In genomic region chr2:196259507-196260481, GRCh38 we compare ENCODE assay signal across 9 cellular contexts.
DNase-seq lines count a peak whose midpoint lies in the region; ATAC-seq and TF ChIP-seq lines count a peak whose summit lies in the region.
"Had no signal": no experiment of that assay in that cellular context is flagged by ENCODE, and none has a peak within 500 bp of the region (broad histone marks: within the 10 kb centered on the region; RNA-seq: fewer than 3 reads in every experiment).

No MANE protein-coding gene starts in this region.

- in situ Hi-C loops in astrocyte of the cerebellum (cut with HindIII; ENCODE audit: low sequenced_read_pairs) = no loop called here

- peak in 1 of 3 donors; percentile 36 for ATAC-seq in natural killer cell
- no peak for ATAC-seq in HG03442 (IDR thresholded peaks at IDR 0.05; ENCODE audit: unreplicated experiment)

- DNase-seq in EH (ENCODE audit: low read depth) (peak; percentile 89), RPMI7951 (ENCODE audit: low read depth) (peak; percentile 93), astrocyte of the cerebellum (ENCODE audit: low read depth) (peak; percentile 55), natural killer cell (no peak), NCI-H2029 (lab: John Stamatoyannopoulos, UW) (no peak), ecto neural progenitor cell (ENCODE audit: low spot score) (no peak), NCI-H1436 (lab: John Stamatoyannopoulos, UW) (no peak)
- DNase-seq: NCI-H524 treated with DMSO at 0.1 percent for 48 hours had no signal

- H3K9me3 Mint-ChIP-seq in natural killer cell = no peaks in the 10 kb centered on the region

- H3K27me3 Mint-ChIP-seq in natural killer cell (ENCODE audit: low read depth in 2 of 2) = no peaks in the 10 kb centered on the region

- H3K4me1 Mint-ChIP-seq in natural killer cell = peaks cover 32 to 40% of the 10 kb centered on the region in 2 donors

- TF ChIP-seq CTCF in astrocyte of the cerebellum (IDR thresholded peaks at IDR 0.05; ENCODE audit: low read depth, low read length, missing control alignments) (no peak), natural killer cell (IDR thresholded peaks at IDR 0.05) (no peak)

- peak overlapping the region; percentile 10 for H3K4me3 Mint-ChIP-seq in natural killer cell

- peak overlapping the region; percentile 48 to 70 for H3K27ac Mint-ChIP-seq in natural killer cell

- H3K4me3 ChIP-seq in astrocyte of the cerebellum (ENCODE audit: low read depth, low read length) = no peak overlapping the region

- H3K36me3 Mint-ChIP-seq in natural killer cell = no peaks in the 10 kb centered on the region

- intact Hi-C loops in natural killer cell (cut with micrococcal nuclease) = loop anchor here (5.0 kb wide), 2 partner anchors 47 to 92 kb away; no protein-coding TSS in a partner anchor

Comparison
In these comparisons a context has a peak if more than half of its experiments do, and no peak if none do; other contexts are left out.
1. DNase-seq: peak in EH (single experiment), RPMI7951 (single experiment) and astrocyte of the cerebellum (single experiment); none in natural killer cell (single experiment), NCI-H2029 (single experiment), ecto neural progenitor cell (single experiment) and NCI-H1436 (single experiment).